ENCODE assay signal across 8 cellular contexts in the genomic region with DNA sequence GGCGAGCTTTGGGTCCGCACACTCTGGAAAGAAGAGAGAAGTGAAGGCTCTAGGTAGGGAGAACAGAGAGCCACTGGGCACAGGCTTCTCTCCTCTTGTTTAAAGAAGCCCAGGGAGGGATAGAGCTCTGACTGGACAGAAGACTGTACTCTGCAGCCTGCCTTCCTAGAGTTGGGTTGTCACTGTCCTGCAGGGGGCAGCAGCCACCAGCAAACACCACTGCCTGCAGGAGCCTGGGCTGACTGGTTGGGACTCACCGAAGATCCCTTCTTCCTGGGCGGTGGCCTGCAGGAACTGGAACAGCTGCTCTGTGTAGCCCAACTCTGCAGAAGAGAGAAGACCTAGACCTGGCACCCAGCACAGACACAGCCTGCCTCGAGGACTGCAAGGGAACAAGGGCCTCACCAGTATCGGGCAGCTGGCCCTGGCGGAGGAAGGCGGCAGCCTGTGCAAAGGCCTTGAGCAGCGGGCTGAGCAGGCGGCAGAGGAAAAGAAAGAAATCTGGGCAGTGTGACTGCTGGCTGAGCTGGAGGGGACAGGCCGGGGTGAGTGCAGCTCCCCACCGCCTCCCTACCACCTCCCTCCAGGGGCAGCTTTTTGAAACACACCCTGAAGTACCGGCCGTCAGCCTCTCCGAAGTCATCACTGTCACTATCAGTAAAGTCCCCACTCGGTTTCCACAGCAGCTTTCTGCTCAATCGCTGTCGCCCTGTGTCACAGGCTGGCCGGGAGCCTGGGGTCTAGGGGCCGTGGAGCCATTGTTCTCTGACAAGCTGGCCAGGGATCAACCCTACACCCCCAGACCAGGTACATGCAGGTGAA. TPM values are rescaled to one million over a fixed set of nuclear protein-coding genes. Genes with fewer than 3 reads are reported as not detected.
A peak's percentile ranks its signal among the peaks of the same experiment; 100 is the strongest.
DNase-seq lines count a peak whose midpoint lies in the region; ATAC-seq, FAIRE-seq and TF ChIP-seq lines count a peak whose summit lies in the region.
"Not testable (repeated sequence)": the region's sequence is repeated elsewhere in the genome, so short reads cannot be mapped to it uniquely, and the experiment has no call there.

No MANE protein-coding gene starts in this region.

- TF ChIP-seq CTCF in LNCaP clone FGC (IDR thresholded peaks at IDR 0.05; ENCODE audit: control insufficient read depth, extremely low read depth, insufficient read depth) (peak; percentile 82), bronchial epithelial cell (IDR thresholded peaks at IDR 0.05; ENCODE audit: insufficient read depth, low read length, severe bottlenecking) (peak; percentile 84)

- not testable (repeated sequence) for H3K27ac ChIP-seq in right cardiac atrium (ENCODE audit: low read length)

- 57% methylated on average over 15 of the region's 20 CpGs for WGBS in right cardiac atrium

- DNase-seq in Daoy (ENCODE audit: low read depth) (peak; percentile 83), HAP-1 (ENCODE audit: low spot score in 2 of 2) (peak; percentile 60 to 89), LNCaP clone FGC (ENCODE audit: low read depth) (peak; percentile 49), bronchial epithelial cell (ENCODE audit: low read depth) (peak; percentile 60), right cardiac atrium (peak; percentile 84 to 93 (median 92)), posterior vena cava (ENCODE audit: low spot score) (peak; percentile 94)
- DNase-seq in activated CD4-positive, alpha-beta T cell treated with anti-CD3 and anti-CD28 coated beads, Interleukin-2, amount 50 U/mL, for 48 hours = peak; percentile 77 to 81
- peak; percentile 67 to 72 for DNase-seq in stimulated activated naive CD8-positive, alpha-beta T cell treated with anti-CD3 and anti-CD28 coated beads, Interleukin-15, amount 100 ng/mL, for 72 hours

- H3K4me3 ChIP-seq in HAP-1; LNCaP clone FGC (ENCODE audit: low read depth, low read length); bronchial epithelial cell (ENCODE audit: low read depth, low read length); right cardiac atrium (ENCODE audit: low read length): not testable (repeated sequence)

- H3K27me3 ChIP-seq in HAP-1 (ENCODE audit: low read depth); bronchial epithelial cell (ENCODE audit: control insufficient read depth, insufficient read depth, low read length); right cardiac atrium (ENCODE audit: control insufficient read depth, insufficient read depth): not testable (repeated sequence)

- not testable (repeated sequence) for H3K4me3 Mint-ChIP-seq in stimulated activated naive CD8-positive, alpha-beta T cell treated with anti-CD3 and anti-CD28 coated beads, Interleukin-15, amount 100 ng/mL, for 72 hours

- not testable (repeated sequence) for H3K27ac Mint-ChIP-seq in stimulated activated naive CD8-positive, alpha-beta T cell treated with anti-CD3 and anti-CD28 coated beads, Interleukin-15, amount 100 ng/mL, for 72 hours

- H3K9me3 Mint-ChIP-seq in stimulated activated naive CD8-positive, alpha-beta T cell treated with anti-CD3 and anti-CD28 coated beads, Interleukin-15, amount 100 ng/mL, for 72 hours = not testable (repeated sequence)

- FAIRE-seq in bronchial epithelial cell (lab: Jason Lieb, UNC) = peak; percentile 70

- peak; percentile 87 to 88 for ATAC-seq in right cardiac atrium
- peak; percentile 88 for ATAC-seq in stimulated activated naive CD8-positive, alpha-beta T cell treated with anti-CD3 and anti-CD28 coated beads, Interleukin-15, amount 100 ng/mL, for 72 hours

- in situ Hi-C loops in HAP-1 (cut with MboI; ENCODE audit: low sequenced_read_pairs) = loop anchor here (25.0 kb wide), 2 partner anchors 89 to 489 kb away; a partner anchor contains a TSS

- not testable (repeated sequence) for H3K27me3 Mint-ChIP-seq in stimulated activated naive CD8-positive, alpha-beta T cell treated with anti-CD3 and anti-CD28 coated beads, Interleukin-15, amount 100 ng/mL, for 72 hours

- intact Hi-C loops in right cardiac atrium (cut with DNase I) (loop anchor here (10.0 kb wide), 1 partner anchor 92 kb away; a partner anchor contains a TSS), posterior vena cava (cut with DNase I) (loop anchor here in 1 of 2 donors (10.0 kb wide), 1 partner anchor 92 kb away; a partner anchor contains a TSS)

- not testable (repeated sequence) for H3K4me1 ChIP-seq in HAP-1; right cardiac atrium (ENCODE audit: control insufficient read depth, insufficient read depth, low read length)

- not testable (repeated sequence) for H3K9me3 ChIP-seq in HAP-1; right cardiac atrium (ENCODE audit: control insufficient read depth, low read length)

- not testable (repeated sequence) for H3K36me3 ChIP-seq in HAP-1 (replicated peaks); bronchial epithelial cell (ENCODE audit: control insufficient read depth, insufficient read depth, low read length)

- H3K4me1 Mint-ChIP-seq in stimulated activated naive CD8-positive, alpha-beta T cell treated with anti-CD3 and anti-CD28 coated beads, Interleukin-15, amount 100 ng/mL, for 72 hours = not testable (repeated sequence)

RNA-seq across cellular contexts. Expression of a gene that starts 11.8 kb away (rescaled TPM):
- 0.06 TPM in 1 of 2 replicates, not detected in the other for total RNA-seq in Daoy (2014; rRNA removed; shearing (Covaris generic))
- total RNA-seq in bronchial epithelial cell = 0.26 and 0.79 TPM in 2 replicates
- 1 to 10 TPM; 1.7 to 3.1 (median 2.0) TPM for total RNA-seq in right cardiac atrium
- polyA plus RNA-seq in right cardiac atrium = 1.1 TPM
- 1 to 10 TPM; 6.0 to 10.0 TPM for total RNA-seq in posterior vena cava

RNA-seq across cellular contexts. Expression of a gene that starts 31.3 kb away (rescaled TPM):
- 8.5 and 10.9 TPM in 2 replicates for total RNA-seq in Daoy (2014; rRNA removed; shearing (Covaris generic))
- 8.8 and 11.6 TPM in 2 replicates for total RNA-seq in bronchial epithelial cell
- total RNA-seq in right cardiac atrium = 10 to 100 TPM; 10.2 to 11.2 (median 10.6) TPM
- 3.1 TPM for polyA plus RNA-seq in right cardiac atrium
- 10 to 100 TPM; 36.0 to 37.2 TPM for total RNA-seq in posterior vena cava
